ENCODE assay signal across 26 cellular contexts in the genomic region with DNA sequence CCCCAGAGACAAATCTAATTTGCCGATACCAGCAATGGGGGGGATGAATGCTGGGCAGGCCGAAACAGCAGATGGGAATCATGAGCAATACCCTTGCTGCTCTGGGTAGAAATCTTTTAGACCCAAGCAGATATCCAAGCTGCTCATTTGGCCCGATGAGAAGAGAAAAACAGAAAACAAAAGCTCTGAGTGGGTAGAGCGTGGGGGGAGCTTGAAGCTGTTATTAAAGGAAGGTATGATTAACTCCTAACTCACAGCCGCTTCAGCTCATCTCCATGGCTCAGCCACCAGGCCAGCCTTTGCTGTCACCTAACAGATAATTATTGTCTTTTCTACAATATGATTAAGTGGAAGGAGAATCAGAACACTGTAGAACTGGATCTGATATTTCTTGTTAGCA.
"Had no signal": no experiment of that assay in that cellular context is flagged by ENCODE, and none has a peak within 500 bp of the region (broad histone marks: within the 10 kb centered on the region; RNA-seq: fewer than 3 reads in every experiment).

No MANE protein-coding gene starts in this region.

- H3K27ac ChIP-seq: foreskin keratinocyte, gastroesophageal sphincter, heart left ventricle, left lung, prostate gland, right atrium auricular region, thoracic aorta, upper lobe of left lung, uterus had no signal

- H3K4me3 Mint-ChIP-seq: mesothelial cell of epicardium; naive B cell; natural killer cell treated with Interleukin-12 subunit alpha and Interleukin-12 subunit beta and Interleukin-15 and Interleukin-18, amount 100 ng/mL, for 72 hours; stimulated activated naive CD8-positive, alpha-beta T cell treated with anti-CD3 and anti-CD28 coated beads, Interleukin-15, amount 100 ng/mL, for 72 hours had no signal

- DNase-seq: cortex of kidney; foreskin keratinocyte; heart left ventricle; hippocampal formation; left cardiac atrium; left lung; mesenchymal stem cell; mucosa of descending colon; naive B cell; stimulated activated CD4-positive, alpha-beta T cell treated with anti-CD3 and anti-CD28 coated beads, Interleukin-12 subunit alpha, Interleukin-12 subunit beta, amount 100 ng/mL, for 4 hours; stimulated activated CD4-positive, alpha-beta T cell treated with anti-CD3 and anti-CD28 coated beads, Interleukin-1b, Interleukin-23, amount 100 ng/mL, for 48 hours; stimulated activated CD4-positive, alpha-beta T cell treated with anti-CD3 and anti-CD28 coated beads, Interleukin-4, amount 100 ng/mL, for 1 hour; stimulated activated CD8-positive, alpha-beta memory T cell treated with anti-CD3 and anti-CD28 coated beads, Interleukin-4, amount 100 ng/mL, for 48 hours; stimulated activated naive CD4-positive, alpha-beta T cell; stimulated activated naive CD8-positive, alpha-beta T cell treated with anti-CD3 and anti-CD28 coated beads, Interleukin-15, amount 100 ng/mL, for 72 hours; upper lobe of left lung; uterus had no signal

- H3K27me3 Mint-ChIP-seq: naive B cell; natural killer cell treated with Interleukin-12 subunit alpha and Interleukin-12 subunit beta and Interleukin-15 and Interleukin-18, amount 100 ng/mL, for 72 hours; stimulated activated naive CD8-positive, alpha-beta T cell treated with anti-CD3 and anti-CD28 coated beads, Interleukin-15, amount 100 ng/mL, for 72 hours had no signal

- H3K27ac Mint-ChIP-seq: mesothelial cell of epicardium; natural killer cell treated with Interleukin-12 subunit alpha and Interleukin-12 subunit beta and Interleukin-15 and Interleukin-18, amount 100 ng/mL, for 72 hours; stimulated activated naive CD8-positive, alpha-beta T cell treated with anti-CD3 and anti-CD28 coated beads, Interleukin-15, amount 100 ng/mL, for 72 hours had no signal

- ATAC-seq: foreskin keratinocyte; gastroesophageal sphincter; heart left ventricle; left cardiac atrium; left lung; mucosa of descending colon; sciatic nerve; stimulated activated naive CD8-positive, alpha-beta T cell treated with anti-CD3 and anti-CD28 coated beads, Interleukin-15, amount 100 ng/mL, for 72 hours had no signal

- H3K9me3 Mint-ChIP-seq: mesothelial cell of epicardium; naive B cell; natural killer cell treated with Interleukin-12 subunit alpha and Interleukin-12 subunit beta and Interleukin-15 and Interleukin-18, amount 100 ng/mL, for 72 hours; stimulated activated naive CD8-positive, alpha-beta T cell treated with anti-CD3 and anti-CD28 coated beads, Interleukin-15, amount 100 ng/mL, for 72 hours had no signal

- H3K4me1 Mint-ChIP-seq: mesothelial cell of epicardium; naive B cell; stimulated activated naive CD8-positive, alpha-beta T cell treated with anti-CD3 and anti-CD28 coated beads, Interleukin-15, amount 100 ng/mL, for 72 hours had no signal

- H3K4me3 ChIP-seq: gastroesophageal sphincter, heart left ventricle, left lung, mucosa of descending colon, prostate gland, right atrium auricular region, smooth muscle cell, thoracic aorta, tibial nerve, upper lobe of left lung, uterus had no signal
